In the genomic region with DNA sequence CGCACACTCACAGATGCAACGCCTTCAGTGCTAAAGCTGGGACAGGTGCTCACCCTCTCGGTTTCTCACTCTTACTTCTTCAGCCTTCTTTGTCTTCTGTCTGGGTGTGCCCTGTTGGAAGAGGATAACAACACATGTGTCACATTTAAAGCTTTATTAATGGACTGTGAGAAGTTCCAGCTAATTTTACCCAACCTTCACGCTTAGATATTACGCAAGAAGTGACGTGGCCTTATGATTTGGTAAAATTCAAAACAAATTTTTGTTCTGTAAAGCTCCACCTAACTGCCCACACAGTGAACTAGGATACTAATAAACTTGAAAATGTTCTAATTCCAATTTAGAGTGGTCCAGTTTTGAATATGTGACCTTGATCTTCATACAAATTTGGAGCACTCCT, we compare ENCODE assay signal across 16 cellular contexts.
DNase-seq lines count a peak whose midpoint lies in the region; ATAC-seq, FAIRE-seq and TF ChIP-seq lines count a peak whose summit lies in the region.
"Had no signal": no experiment of that assay in that cellular context is flagged by ENCODE, and none has a peak within 500 bp of the region (broad histone marks: within the 10 kb centered on the region; RNA-seq: fewer than 3 reads in every experiment).

No MANE protein-coding gene starts in this region.

- no peaks in the 10 kb centered on the region for H3K79me1 ChIP-seq in mesendoderm (ENCODE audit: low read length)

- in situ Hi-C loops in HepG2 (cut with HindIII; ENCODE audit: extremely low pct_ligation_motif_present, low pct_unique_long_range_greater_than_20kb) (no loop called here), K562 (cut with MboI) (loop anchor here (10.0 kb wide), 1 partner anchor 239 kb away; no protein-coding TSS in a partner anchor)

- WGBS in HepG2 (ENCODE audit: low lambda C conversion rate), result 59% methylated on average over 6 of the region's 6 CpGs
- WGBS in right lobe of liver (ENCODE audit: insufficient coverage, low coverage, low lambda C conversion rate, missing lambda C conversion rate), result 51% methylated on average over 6 of the region's 6 CpGs
- WGBS in K562 (ENCODE audit: insufficient coverage, low coverage, missing lambda C conversion rate), result 2% methylated on average over 6 of the region's 6 CpGs
- no CpG with 5 or more reads among the region's 6 CpGs for WGBS in mesendoderm (ENCODE audit: extremely low coverage, insufficient coverage, low lambda C conversion rate)

- no peak overlapping the region for H3K9ac ChIP-seq in HepG2 (ENCODE audit: insufficient read depth, low read depth, low read length)
- H3K9ac ChIP-seq in K562 (ENCODE audit: insufficient read depth in 1 of 2, low read depth in 2 of 2, low read length in 2 of 2), result no peak overlapping the region
- H3K9ac ChIP-seq in mesendoderm (ENCODE audit: low read length), result no peak overlapping the region
- H3K9ac ChIP-seq: BLaER1 treated with 17β-estradiol and CSF1 and Interleukin-3, amounts not matched to agents 10 nM and 100 nM had no signal

- DNase-seq in HepG2 (ENCODE audit: low spot score), result no peak
- DNase-seq in right lobe of liver, result no peak
- DNase-seq in K562 (ENCODE audit: extremely low read depth in 1 of 4, low spot score in 3 of 4), result no peak
- DNase-seq in mesendoderm, result no peak
- no peak for DNase-seq in HCEC 1CT
- no peak for DNase-seq in NCI-H1694 treated with DMSO at 0.1 percent for 48 hours (lab: John Stamatoyannopoulos, UW)
- DNase-seq: 8988T; Calu3; CD8-positive, alpha-beta T cell; DMS79 treated with DMSO at 0.1 percent for 48 hours; GF-D8; GOT3; H7 had no signal

- TF ChIP-seq RAD21 in HepG2 (CRISPR knock-in tag; IDR thresholded peaks at IDR 0.05), result no peak
- no peak for TF ChIP-seq RAD21 in K562 (CRISPR knock-in tag; conservative IDR thresholded peaks at IDR 0.05 in 1 of 2, IDR thresholded peaks at IDR 0.05 in 1 of 2)

- POLR2A ChIA-PET in HepG2 (lab: Yijun Ruan, JAX) (no interaction called here), K562 (lab: Yijun Ruan, JAX) (interaction anchor here (0.6 kb wide), 1 partner anchor 1212 kb away, joined by 3 read pairs; no protein-coding TSS in a partner anchor)

- H3K36me3 ChIP-seq in HepG2 (replicated peaks in 1 of 2; ENCODE audit: control insufficient read depth in 1 of 2, insufficient read depth in 2 of 2, low read length in 2 of 2) (no peaks in the 10 kb centered on the region), right lobe of liver (no peaks in the 10 kb centered on the region), K562 (ENCODE audit: control insufficient read depth, insufficient read depth, low read length) (no peaks in the 10 kb centered on the region), mesendoderm (ENCODE audit: control insufficient read depth, insufficient read depth, low read length) (no peaks in the 10 kb centered on the region)

- H4K5ac ChIP-seq in mesendoderm (ENCODE audit: low read length), result no peak overlapping the region

- BruUV-seq in HepG2 (replicated peaks; lab: Mats Ljungman, UMichigan), result no TSS peak
- BruUV-seq in K562 (replicated peaks; lab: Mats Ljungman, UMichigan), result no TSS peak

- H3K23ac ChIP-seq in mesendoderm (ENCODE audit: low read length), result no peak overlapping the region

- no peak overlapping the region for H3K56ac ChIP-seq in mesendoderm (ENCODE audit: low read length)

- H3K27me3 ChIP-seq in HepG2 (ENCODE audit: control insufficient read depth in 1 of 2, insufficient read depth in 2 of 2, low read length in 2 of 2) (peaks cover 0 to 3% of the 10 kb centered on the region in 2 experiments; a peak in 4 of 5 replicates), right lobe of liver (no peaks in the 10 kb centered on the region), K562 (ENCODE audit: control insufficient read depth in 2 of 2, insufficient read depth in 2 of 2, low read length in 2 of 2) (peaks cover 0 to 9% of the 10 kb centered on the region in 2 experiments; a peak in 1 of 5 replicates), mesendoderm (ENCODE audit: insufficient read depth, low read length, poor library complexity) (no peaks in the 10 kb centered on the region)
- H3K27me3 ChIP-seq: BLaER1 treated with 17β-estradiol and CSF1 and Interleukin-3, amounts not matched to agents 10 nM and 100 nM had no signal

- FAIRE-seq in HepG2 (lab: Jason Lieb, UNC) (no peak), K562 (lab: Jason Lieb, UNC) (no peak)
- FAIRE-seq: HTR-8/SVneo had no signal

- TF ChIP-seq CTCF in HepG2 (CRISPR knock-in tag; IDR thresholded peaks at IDR 0.05) (no peak), right lobe of liver (IDR thresholded peaks at IDR 0.05) (no peak), K562 (IDR thresholded peaks at IDR 0.05 in 2 of 3, conservative IDR thresholded peaks at IDR 0.05 in 1 of 3; ENCODE audit: insufficient read depth in 2 of 3, low read depth in 1 of 3, low read length in 3 of 3) (no peak)

- CTCF ChIA-PET in HepG2 (lab: Yijun Ruan, JAX; ENCODE audit: low intra/inter-chr PET ratio, low total read pairs), result no interaction called here
- CTCF ChIA-PET in K562 (lab: Yijun Ruan, JAX; ENCODE audit: low intra/inter-chr PET ratio), result no interaction called here

- no peak overlapping the region for H2BK120ac ChIP-seq in mesendoderm (ENCODE audit: low read depth, low read length)

- no peak overlapping the region for H4K8ac ChIP-seq in mesendoderm (ENCODE audit: low read depth, low read length)

- no peaks in the 10 kb centered on the region for H3K79me2 ChIP-seq in HepG2 (ENCODE audit: insufficient read depth, low read length)
- no peaks in the 10 kb centered on the region for H3K79me2 ChIP-seq in K562 (ENCODE audit: control insufficient read depth, insufficient read depth, low read length)
- H3K79me2 ChIP-seq in mesendoderm (ENCODE audit: control insufficient read depth, insufficient read depth, low read length), result no peaks in the 10 kb centered on the region

- no peak overlapping the region for H3K4ac ChIP-seq in mesendoderm (ENCODE audit: low read depth, low read length)

- H3K4me1 ChIP-seq in HepG2 (ENCODE audit: insufficient read depth, low read length), result no peaks in the 10 kb centered on the region
- no peaks in the 10 kb centered on the region for H3K4me1 ChIP-seq in right lobe of liver
- no peaks in the 10 kb centered on the region for H3K4me1 ChIP-seq in K562 (replicated peaks in 1 of 2; ENCODE audit: control insufficient read depth in 2 of 2, insufficient read depth in 2 of 2, low read length in 2 of 2)
- H3K4me1 ChIP-seq in mesendoderm (ENCODE audit: control insufficient read depth, low read depth, low read length), result peaks cover 7% of the 10 kb centered on the region

- no peak overlapping the region for H3K4me3 ChIP-seq in HepG2 (replicated peaks in 1 of 3; ENCODE audit: insufficient read depth in 1 of 3, low read depth in 2 of 3, low read length in 3 of 3)
- no peak overlapping the region for H3K4me3 ChIP-seq in right lobe of liver
- no peak overlapping the region for H3K4me3 ChIP-seq in K562
- no peak overlapping the region for H3K4me3 ChIP-seq in mesendoderm (ENCODE audit: low read length)
- H3K4me3 ChIP-seq: BLaER1 treated with 17β-estradiol and CSF1 and Interleukin-3, amounts not matched to agents 10 nM and 100 nM had no signal

- no peak overlapping the region for H3K18ac ChIP-seq in mesendoderm (ENCODE audit: low read length)

- H3K27ac ChIP-seq in HepG2 (ENCODE audit: extremely low read length, insufficient read depth, low read length) (no peak overlapping the region), right lobe of liver (no peak overlapping the region), K562 (ENCODE audit: extremely low read depth, low read depth, low read length) (no peak overlapping the region), mesendoderm (ENCODE audit: low read depth, low read length) (no peak overlapping the region)
- H3K27ac ChIP-seq: BLaER1 treated with 17β-estradiol and CSF1 and Interleukin-3, amounts not matched to agents 10 nM and 100 nM had no signal

- H2BK5ac ChIP-seq in mesendoderm (ENCODE audit: low read length), result no peak overlapping the region

- H2BK15ac ChIP-seq in mesendoderm (replicated peaks; ENCODE audit: low read depth), result no peak overlapping the region

- intact Hi-C loops in HepG2 (cut with micrococcal nuclease; ENCODE audit: unreplicated experiment), result no loop called here
- intact Hi-C loops in right lobe of liver (cut with DNase I), result no loop called here
- intact Hi-C loops in K562 (cut with micrococcal nuclease), result no loop called here

- ATAC-seq in HepG2 (no peak), right lobe of liver (no peak), K562 (no peak), HG02798 (IDR thresholded peaks at IDR 0.05; ENCODE audit: poor library complexity, unreplicated experiment) (no peak)
- ATAC-seq: CD8-positive, alpha-beta T cell had no signal

- TF ChIP-seq EP300 in HepG2 (IDR thresholded peaks at IDR 0.05; ENCODE audit: low read depth in 2 of 2, low read length in 2 of 2) (no peak), HepG2 (CRISPR knock-in tag; IDR thresholded peaks at IDR 0.05; ENCODE audit: borderline replicate concordance) (no peak), K562 (IDR thresholded peaks at IDR 0.05; ENCODE audit: low read length) (no peak)

- H4K20me1 ChIP-seq in HepG2 (ENCODE audit: insufficient read depth, low read length), result no peaks in the 10 kb centered on the region
- no peaks in the 10 kb centered on the region for H4K20me1 ChIP-seq in K562 (replicated peaks; ENCODE audit: control insufficient read depth, insufficient read depth, low read length)
- H4K20me1 ChIP-seq: BLaER1 treated with 17β-estradiol and CSF1 and Interleukin-3, amounts not matched to agents 10 nM and 100 nM had no signal

- peaks cover 24% of the 10 kb centered on the region for H3K9me3 ChIP-seq in HepG2 (ENCODE audit: low read length)
- no peaks in the 10 kb centered on the region for H3K9me3 ChIP-seq in right lobe of liver
- H3K9me3 ChIP-seq in K562 (replicated peaks; ENCODE audit: control insufficient read depth, insufficient read depth, low read depth, low read length), result no peaks in the 10 kb centered on the region; the same call in 1 of the 2 replicates

- peak overlapping the region; percentile 37 for H2AK5ac ChIP-seq in mesendoderm (ENCODE audit: low read length)

- H2AFZ ChIP-seq in HepG2 (ENCODE audit: low read length), result no peak overlapping the region
- no peak overlapping the region for H2AFZ ChIP-seq in K562 (ENCODE audit: low read depth, low read length)

- TF ChIP-seq POLR2A in HepG2 (IDR thresholded peaks at IDR 0.05; ENCODE audit: insufficient read depth in 1 of 2, low read depth in 2 of 2, low read length in 2 of 2) (no peak), right lobe of liver (IDR thresholded peaks at IDR 0.05) (no peak), K562 (conservative IDR thresholded peaks at IDR 0.05) (no peak)

- no peaks in the 10 kb centered on the region for H3K9me1 ChIP-seq in K562 (ENCODE audit: control insufficient read depth, insufficient read depth, low read length)

- H3K4me2 ChIP-seq in HepG2 (ENCODE audit: low read depth, low read length), result no peak overlapping the region
- H3K4me2 ChIP-seq in K562 (ENCODE audit: insufficient read depth, low read length), result no peak overlapping the region
- no peak overlapping the region for H3K4me2 ChIP-seq in mesendoderm (ENCODE audit: low read length)
- H3K4me2 ChIP-seq: BLaER1 treated with 17β-estradiol and CSF1 and Interleukin-3, amounts not matched to agents 10 nM and 100 nM had no signal

TF ChIP-seq in HepG2, 621 proteins besides CTCF, POLR2A, EP300 and RAD21 (continues in another document):
- TF ChIP-seq BCL6 (CRISPR knock-in tag; IDR thresholded peaks at IDR 0.05), result no peak
